Comparison of ENCODE assay signal across 8 cellular contexts in genomic region chr7:151520419-151521229, GRCh38. TPM values are rescaled to one million over a fixed set of nuclear protein-coding genes. Genes with fewer than 3 reads are reported as not detected.
DNase-seq lines count a peak whose midpoint lies in the region; ATAC-seq and TF ChIP-seq lines count a peak whose summit lies in the region.

No MANE protein-coding gene starts in this region.

- peak overlapping the region; percentile 94 for H3K27ac ChIP-seq in PC-3 (ENCODE audit: low read length)
- H3K27ac ChIP-seq in heart left ventricle = peak overlapping the region; percentile 43 to 100 (median 97)
- peak overlapping the region; percentile 86 for H3K27ac ChIP-seq in psoas muscle

- POLR2A ChIA-PET in PC-3 (lab: Charles Lee; ENCODE audit: unreplicated experiment) = interaction anchor here (0.6 to 1.0 kb wide), 10 partner anchors 18 to 828 kb away, joined by 3 to 8 read pairs (median 4); no protein-coding TSS in a partner anchor

- H3F3A ChIP-seq in PC-3 (ENCODE audit: low read length, unreplicated experiment) = no peaks in the 10 kb centered on the region

- peak overlapping the region; percentile 92 for H3K4me2 ChIP-seq in PC-3 (ENCODE audit: low read length)

- TF ChIP-seq POLR2A in heart left ventricle (IDR thresholded peaks at IDR 0.05) = no peak

- H3K27me3 ChIP-seq in PC-3 (ENCODE audit: low read length) (no peaks in the 10 kb centered on the region), heart left ventricle (no peaks in the 10 kb centered on the region), psoas muscle (ENCODE audit: insufficient read depth in 3 of 3, low read length in 2 of 3) (no peaks in the 10 kb centered on the region)

- no peaks in the 10 kb centered on the region for H3K36me3 ChIP-seq in PC-3 (ENCODE audit: low read depth, low read length)
- H3K36me3 ChIP-seq in heart left ventricle = no peaks in the 10 kb centered on the region
- no peaks in the 10 kb centered on the region for H3K36me3 ChIP-seq in psoas muscle (ENCODE audit: insufficient read depth in 1 of 2, low read depth in 1 of 2)

- H3K4me1 ChIP-seq in PC-3 (ENCODE audit: insufficient read depth, low read length) (peaks cover 30% of the 10 kb centered on the region), heart left ventricle (peaks cover 0 to 39% (median 27%) of the 10 kb centered on the region in 12 donors), psoas muscle (peaks cover 13% of the 10 kb centered on the region)

- WGBS in heart left ventricle, 4 donors = 7 to 19% (median 8%) methylated on average over 18 to 53 of the region's 53 CpGs
- 5% methylated on average over 46 to 53 of the region's 53 CpGs for whole genome bisulfite sequencing in psoas muscle, 3 donors

- no peaks in the 10 kb centered on the region for H3K27me3 Mint-ChIP-seq in activated naive CD8-positive, alpha-beta T cell treated with anti-CD3 and anti-CD28 coated beads for 36 hours

- peak overlapping the region; percentile 89 for H3K9ac ChIP-seq in PC-3 (ENCODE audit: low read length)

- BruUV-seq in PC-3 (replicated peaks; lab: Mats Ljungman, UMichigan) = no TSS peak

- intact Hi-C loops in PC-3 (cut with micrococcal nuclease) = no loop called here
- intact Hi-C loops in heart left ventricle (cut with DNase I) = loop anchor here in 2 of 10 donors (5.0 to 10.0 kb wide), 2 partner anchors 104 to 112 kb away; no protein-coding TSS in a partner anchor
- intact Hi-C loops in psoas muscle (cut with DNase I) = loop anchor here in 1 of 2 donors (5.0 to 10.0 kb wide), 2 partner anchors 77 to 156 kb away; no protein-coding TSS in a partner anchor

- ATAC-seq in PC-3 = peak; percentile 18
- ATAC-seq in heart left ventricle = peak in 3 of 4 donors; percentile 4 to 43 (median 20)
- peak; percentile 18 to 36 (median 28) for ATAC-seq in psoas muscle
- ATAC-seq in GM19395 (IDR thresholded peaks at IDR 0.05; ENCODE audit: unreplicated experiment) = no peak

- DNase-seq in NCI-H1417 (lab: John Stamatoyannopoulos, UW) (peak in 2 of 3 experiments; percentile 91 to 93), NCI-H1417 treated with DMSO at 0.1 percent for 48 hours (lab: John Stamatoyannopoulos, UW) (no peak), PC-3 (peak; percentile 17), heart left ventricle (peak; percentile 45 to 84 (median 75)), psoas muscle (peak; percentile 60 to 80), SKM-1 (lab: John Stamatoyannopoulos, UW; ENCODE audit: unreplicated experiment) (no peak)
- peak; percentile 52 for DNase-seq in activated naive CD8-positive, alpha-beta T cell treated with anti-CD3 and anti-CD28 coated beads for 36 hours

- TF ChIP-seq CTCF in PC-3 (conservative IDR thresholded peaks at IDR 0.05; ENCODE audit: low read depth, low read length) (no peak), heart left ventricle (IDR thresholded peaks at IDR 0.05) (no peak), psoas muscle (IDR thresholded peaks at IDR 0.05) (no peak)

- H3K27ac Mint-ChIP-seq in activated naive CD8-positive, alpha-beta T cell treated with anti-CD3 and anti-CD28 coated beads for 36 hours = peak overlapping the region; percentile 98

- H3K4me1 Mint-ChIP-seq in activated naive CD8-positive, alpha-beta T cell treated with anti-CD3 and anti-CD28 coated beads for 36 hours = peaks cover 23% of the 10 kb centered on the region

- peaks cover 37% of the 10 kb centered on the region for H3K79me2 ChIP-seq in PC-3 (ENCODE audit: low read length)

- peak overlapping the region; percentile 85 for H3K4me3 Mint-ChIP-seq in activated naive CD8-positive, alpha-beta T cell treated with anti-CD3 and anti-CD28 coated beads for 36 hours

- H3K9me3 ChIP-seq in PC-3 (ENCODE audit: low read length) = no peaks in the 10 kb centered on the region
- H3K9me3 ChIP-seq in heart left ventricle = no peaks in the 10 kb centered on the region
- no peaks in the 10 kb centered on the region for H3K9me3 ChIP-seq in psoas muscle

- H4K20me1 ChIP-seq in PC-3 (ENCODE audit: low read length) = peaks cover 31% of the 10 kb centered on the region

- CTCF ChIA-PET in PC-3 (lab: Charles Lee) = interaction anchor here (0.6 to 1.2 kb wide), 5 partner anchors 59 to 224 kb away, joined by 3 to 5 read pairs (median 3); partner anchors contain the start of gene NUB1

- H3K4me3 ChIP-seq in PC-3 (ENCODE audit: low read length) = peak overlapping the region; percentile 70
- peak overlapping the region; percentile 42 to 98 (median 76) for H3K4me3 ChIP-seq in heart left ventricle
- H3K4me3 ChIP-seq in psoas muscle = peak overlapping the region; percentile 85

- peaks cover 13% of the 10 kb centered on the region for H3K36me3 Mint-ChIP-seq in activated naive CD8-positive, alpha-beta T cell treated with anti-CD3 and anti-CD28 coated beads for 36 hours

- H2AFZ ChIP-seq in PC-3 (ENCODE audit: low read length) = peak overlapping the region; percentile 96

- H3K9me2 ChIP-seq in PC-3 (replicated peaks; ENCODE audit: low read length) = no peaks in the 10 kb centered on the region

- H3K9me3 Mint-ChIP-seq in activated naive CD8-positive, alpha-beta T cell treated with anti-CD3 and anti-CD28 coated beads for 36 hours = no peaks in the 10 kb centered on the region

RNA-seq across cellular contexts. Expression of gene RHEB, which starts 0.9 kb away (rescaled TPM):
- 87.0 and 99.3 TPM in 2 replicates for total RNA-seq in PC-3 (2014; rRNA removed)
- total RNA-seq in activated naive CD8-positive, alpha-beta T cell treated with anti-CD3 and anti-CD28 coated beads for 36 hours = 10 to 100 TPM; 42.0 to 46.8 TPM
- total RNA-seq in heart left ventricle = 100 to 1,000 TPM in 6 of 9 donors, 10 to 100 TPM in 3; 81.4 to 155 (median 106) TPM
- polyA plus RNA-seq in heart left ventricle = 100 to 1,000 TPM in 1 of 2 donors, 10 to 100 TPM in 1; 90.1 to 153 TPM
- 100 to 1,000 TPM in 3 of 4 donors, 10 to 100 TPM in 1; 98.0 to 191 (median 142) TPM for total RNA-seq in psoas muscle
- 100 to 1,000 TPM; 167 to 248 (median 176) TPM for polyA plus RNA-seq in psoas muscle

Comparison
In these comparisons a context has a peak if more than half of its experiments do, and no peak if none do; other contexts are left out.
1. DNase-seq: peak in NCI-H1417 (2 of 3), PC-3 (single experiment), activated naive CD8-positive, alpha-beta T cell treated with anti-CD3 and anti-CD28 coated beads for 36 hours (single experiment), heart left ventricle (5 of 5) and psoas muscle (2 of 2); none in NCI-H1417 treated with DMSO at 0.1 percent for 48 hours (single experiment) and SKM-1 (single experiment).
2. Peak in every context shown above with its lines, with median percentiles within 50 percentile points of each other: H3K27ac ChIP-seq and H3K4me3 ChIP-seq.